In genomic region chr1:27142464-27142863, GRCh38 we compare ENCODE assay signal across 12 cellular contexts. TPM values are rescaled to one million over a fixed set of nuclear protein-coding genes. Genes with fewer than 3 reads are reported as not detected.
DNase-seq lines count a peak whose midpoint lies in the region; ATAC-seq, FAIRE-seq and TF ChIP-seq lines count a peak whose summit lies in the region.
"Had no signal": no experiment of that assay in that cellular context is flagged by ENCODE, and none has a peak within 500 bp of the region (broad histone marks: within the 10 kb centered on the region; RNA-seq: fewer than 3 reads in every experiment).

No MANE protein-coding gene starts in this region.

- no peak for TF ChIP-seq CTCF in 22Rv1 (IDR thresholded peaks at IDR 0.05)
- TF ChIP-seq CTCF in keratinocyte (optimal IDR thresholded peaks at IDR 0.05 in 1 of 3, IDR thresholded peaks at IDR 0.05 in 1 of 3, conservative IDR thresholded peaks at IDR 0.05 in 1 of 3; ENCODE audit: extremely low read depth in 1 of 3, insufficient read depth in 2 of 3, low read length in 3 of 3) = no peak

- H3K27me3 ChIP-seq in keratinocyte (ENCODE audit: control insufficient read depth, extremely low read depth, insufficient read depth, low read length) = no peaks in the 10 kb centered on the region
- H3K27me3 ChIP-seq: adrenal gland, tibial nerve had no signal

- peaks cover 87% of the 10 kb centered on the region for H3K79me2 ChIP-seq in keratinocyte (ENCODE audit: control insufficient read depth, insufficient read depth, low read length)

- H3K9ac ChIP-seq in keratinocyte (ENCODE audit: control insufficient read depth, extremely low read depth, insufficient read depth, low read length) = no peak overlapping the region

- no peaks in the 10 kb centered on the region for H3K9me3 Mint-ChIP-seq in activated CD8-positive, alpha-beta memory T cell treated with anti-CD3 and anti-CD28 coated beads, Interleukin-2, amount 10 ng/mL, durations not matched to agents 7 days and 5 days (ENCODE audit: low read depth)

- DNase-seq in ELF-1 (ENCODE audit: low read depth, low spot score) (peak; percentile 68), keratinocyte (ENCODE audit: low read depth, low spot score) (no peak), iPS-NIHi11 (ENCODE audit: low spot score) (no peak), D341Med (ENCODE audit: low spot score) (no peak)
- no peak for DNase-seq in activated CD8-positive, alpha-beta memory T cell treated with anti-CD3 and anti-CD28 coated beads, Interleukin-2, amount 10 ng/mL, durations not matched to agents 7 days and 5 days
- DNase-seq: adrenal gland, lower lobe of right lung, T-helper 9 cell had no signal

- CTCF ChIA-PET in activated CD8-positive, alpha-beta memory T cell treated with anti-CD3 and anti-CD28 coated beads, Interleukin-2, amount 10 ng/mL, durations not matched to agents 7 days and 5 days (lab: Charles Lee) = interaction anchor here (1.7 to 5.4 kb wide), 2 partner anchors 10 to 30 kb away, joined by 6 to 36 read pairs; partner anchors contain the start of gene SLC9A1

- no peaks in the 10 kb centered on the region for H3K27me3 Mint-ChIP-seq in activated CD8-positive, alpha-beta memory T cell treated with anti-CD3 and anti-CD28 coated beads, Interleukin-2, amount 10 ng/mL, durations not matched to agents 7 days and 5 days

- H3K27ac ChIP-seq in 22Rv1 = peak overlapping the region; percentile 100
- H3K27ac ChIP-seq in keratinocyte (ENCODE audit: control insufficient read depth, insufficient read depth, low read length) = peak overlapping the region; percentile 42
- H3K27ac ChIP-seq: lower lobe of right lung, tibial nerve had no signal

- peaks cover 51% of the 10 kb centered on the region for H4K20me1 ChIP-seq in keratinocyte (ENCODE audit: control insufficient read depth, extremely low read depth, insufficient read depth, low read length)

- peak overlapping the region; percentile 49 for H3K4me2 ChIP-seq in keratinocyte (ENCODE audit: control insufficient read depth, extremely low read depth, insufficient read depth, low read depth, low read length)

- peaks cover 4 to 16% of the 10 kb centered on the region in 2 experiments for H3K36me3 ChIP-seq in keratinocyte (ENCODE audit: control insufficient read depth in 2 of 2, extremely low read depth in 1 of 2, insufficient read depth in 2 of 2, low read length in 2 of 2)
- H3K36me3 ChIP-seq: adrenal gland, tibial nerve had no signal

- dilution Hi-C loops in keratinocyte (cut with MboI; ENCODE audit: extremely low pct_ligation_motif_present, low sequenced_read_pairs) = no loop called here

- H3K4me3 Mint-ChIP-seq in activated CD8-positive, alpha-beta memory T cell treated with anti-CD3 and anti-CD28 coated beads, Interleukin-2, amount 10 ng/mL, durations not matched to agents 7 days and 5 days = no peak overlapping the region

- H3K36me3 Mint-ChIP-seq in activated CD8-positive, alpha-beta memory T cell treated with anti-CD3 and anti-CD28 coated beads, Interleukin-2, amount 10 ng/mL, durations not matched to agents 7 days and 5 days = peaks cover 9% of the 10 kb centered on the region

- no peak overlapping the region for H2AFZ ChIP-seq in keratinocyte (ENCODE audit: control insufficient read depth, low read length)

- no peaks in the 10 kb centered on the region for H3K9me3 ChIP-seq in keratinocyte (ENCODE audit: control insufficient read depth, low read depth, low read length)
- H3K9me3 ChIP-seq: adrenal gland, lower lobe of right lung, tibial nerve had no signal

- H3K4me3 ChIP-seq in keratinocyte (ENCODE audit: control insufficient read depth in 2 of 3, extremely low read depth in 1 of 3, insufficient read depth in 2 of 3, low read depth in 1 of 3, low read length in 3 of 3) = no peak overlapping the region
- H3K4me3 ChIP-seq: adrenal gland, lower lobe of right lung, tibial nerve had no signal

- H3K4me1 ChIP-seq in keratinocyte (ENCODE audit: control insufficient read depth, extremely low read depth, insufficient read depth, low read length) = peaks cover 65% of the 10 kb centered on the region

- peak; percentile 95 for FAIRE-seq in keratinocyte (lab: Jason Lieb, UNC)

- H3K4me1 Mint-ChIP-seq in activated CD8-positive, alpha-beta memory T cell treated with anti-CD3 and anti-CD28 coated beads, Interleukin-2, amount 10 ng/mL, durations not matched to agents 7 days and 5 days = peaks cover 15% of the 10 kb centered on the region

- peaks cover 25% of the 10 kb centered on the region for H3K9me1 ChIP-seq in keratinocyte (ENCODE audit: control insufficient read depth, extremely low read depth, insufficient read depth, low read length)

- H3K27ac Mint-ChIP-seq in activated CD8-positive, alpha-beta memory T cell treated with anti-CD3 and anti-CD28 coated beads, Interleukin-2, amount 10 ng/mL, durations not matched to agents 7 days and 5 days = no peak overlapping the region

- peak; percentile 9 for ATAC-seq in activated CD8-positive, alpha-beta memory T cell treated with anti-CD3 and anti-CD28 coated beads, Interleukin-2, amount 10 ng/mL, durations not matched to agents 7 days and 5 days
- no peak for ATAC-seq in HG02610 (IDR thresholded peaks at IDR 0.05; ENCODE audit: unreplicated experiment)
- no peak for ATAC-seq in HG03159 (IDR thresholded peaks at IDR 0.05; ENCODE audit: unreplicated experiment)
- ATAC-seq: lower lobe of right lung had no signal

RNA-seq across cellular contexts. Expression of gene SLC9A1, which starts 12.5 kb away (rescaled TPM):
- total RNA-seq in activated CD8-positive, alpha-beta memory T cell treated with anti-CD3 and anti-CD28 coated beads, Interleukin-2, amount 10 ng/mL, durations not matched to agents 7 days and 5 days = 10 to 100 TPM; 25.8 to 26.3 TPM
- polyA plus RNA-seq in keratinocyte = 7.6 to 22.6 TPM (median 12.4 TPM) in 3 replicates
- 16.5 TPM for polyA plus RNA-seq in keratinocyte (2011; ENCODE audit: low read depth)
- 19.8 and 20.1 TPM in 2 replicates for polyA plus RNA-seq in keratinocyte (2011; cell fraction: cytosol; rRNA removed)
- 89.9 and 97.3 TPM in 2 replicates for polyA plus RNA-seq in keratinocyte (2011; cell fraction: nucleus; rRNA removed)
- polyA plus RNA-seq in keratinocyte (2012; ENCODE audit: low replicate concordance) = 36.1 and 49.6 TPM in 2 replicates
- 16.1 to 161 TPM (median 35.4 TPM) in 3 replicates for polyA minus RNA-seq in keratinocyte
- polyA minus RNA-seq in keratinocyte (2011; cell fraction: cytosol; rRNA and poly(A)+ RNA removed) = 21.7 TPM
- polyA minus RNA-seq in keratinocyte (2011; cell fraction: nucleus; rRNA and poly(A)+ RNA removed) = 38.9 and 63.7 TPM in 2 replicates
